Comparison of ENCODE assay signal across 14 cellular contexts in genomic region chr18:28108801-28109200, GRCh38.
DNase-seq lines count a peak whose midpoint lies in the region; ATAC-seq, FAIRE-seq and TF ChIP-seq lines count a peak whose summit lies in the region.
"Had no signal": no experiment of that assay in that cellular context is flagged by ENCODE, and none has a peak within 500 bp of the region (broad histone marks: within the 10 kb centered on the region; RNA-seq: fewer than 3 reads in every experiment).

No MANE protein-coding gene starts in this region.

- H3K4me3 ChIP-seq in LNCaP clone FGC (ENCODE audit: low read depth, low read length) (no peak overlapping the region), bronchial epithelial cell (ENCODE audit: low read depth, low read length) (no peak overlapping the region), right lobe of liver (no peak overlapping the region), prostate gland (no peak overlapping the region)
- H3K4me3 ChIP-seq: upper lobe of left lung had no signal

- peaks cover 12% of the 10 kb centered on the region for H3K9me3 Mint-ChIP-seq in T-helper 2 cell treated with Interferon-gamma antibody and Interleukin-4, amounts not matched to agents 5 μg/mL and 100 μg/mL, for 36 hours
- H3K9me3 Mint-ChIP-seq: activated T-helper 1 cell treated with anti-CD3 and anti-CD28 coated beads, Interleukin-12 subunit alpha, Interleukin-12 subunit beta, Interleukin-2, Interleukin-4 antibody, amounts not matched to agents 30 ng/mL and 10 ng/mL and 1 ng/mL, durations not matched to agents 14 hours and 24 hours and 36 hours had no signal

- no peak overlapping the region for H3K27ac ChIP-seq in right lobe of liver
- no peak overlapping the region for H3K27ac ChIP-seq in prostate gland
- H3K27ac ChIP-seq: HL-60, upper lobe of left lung had no signal

- intact Hi-C loops in right lobe of liver (cut with DNase I), result no loop called here
- intact Hi-C loops in prostate gland (cut with DNase I), result no loop called here

- no peak overlapping the region for H3K27ac Mint-ChIP-seq in T-helper 2 cell treated with Interferon-gamma antibody and Interleukin-4, amounts not matched to agents 5 μg/mL and 100 μg/mL, for 36 hours
- H3K27ac Mint-ChIP-seq: activated T-helper 1 cell treated with anti-CD3 and anti-CD28 coated beads, Interleukin-12 subunit alpha, Interleukin-12 subunit beta, Interleukin-2, Interleukin-4 antibody, amounts not matched to agents 30 ng/mL and 10 ng/mL and 1 ng/mL, durations not matched to agents 14 hours and 24 hours and 36 hours had no signal

- H3K36me3 ChIP-seq in bronchial epithelial cell (ENCODE audit: control insufficient read depth, insufficient read depth, low read length) (no peaks in the 10 kb centered on the region), right lobe of liver (no peaks in the 10 kb centered on the region), prostate gland (no peaks in the 10 kb centered on the region)
- H3K36me3 ChIP-seq: upper lobe of left lung had no signal

- DNase-seq in EL, result peak; percentile 13
- no peak for DNase-seq in LNCaP clone FGC (ENCODE audit: low read depth)
- DNase-seq in bronchial epithelial cell (ENCODE audit: low read depth), result peak; percentile 46
- DNase-seq in right lobe of liver, result no peak
- no peak for DNase-seq in prostate gland (ENCODE audit: low spot score)
- no peak for DNase-seq in epidermal melanocyte (ENCODE audit: insufficient read length, low spot score)
- no peak for DNase-seq in T-helper 2 cell treated with Interferon-gamma antibody and Interleukin-4, amounts not matched to agents 5 μg/mL and 100 μg/mL, for 36 hours (ENCODE audit: low spot score)
- DNase-seq: activated CD4-positive, alpha-beta T cell treated with anti-CD3 and anti-CD28 coated beads for 48 hours; NCI-H1105 treated with DMSO at 0.1 percent for 48 hours; upper lobe of left lung had no signal

- no peaks in the 10 kb centered on the region for H3K27me3 Mint-ChIP-seq in T-helper 2 cell treated with Interferon-gamma antibody and Interleukin-4, amounts not matched to agents 5 μg/mL and 100 μg/mL, for 36 hours (ENCODE audit: low read depth)
- H3K27me3 Mint-ChIP-seq: central memory CD8-positive, alpha-beta T cell had no signal

- peaks cover 0 to 24% (median 5%) of the 10 kb centered on the region in 4 donors for H3K4me1 ChIP-seq in right lobe of liver
- no peaks in the 10 kb centered on the region for H3K4me1 ChIP-seq in prostate gland (replicated peaks)
- H3K4me1 ChIP-seq: upper lobe of left lung had no signal

- H3K4me3 Mint-ChIP-seq in T-helper 2 cell treated with Interferon-gamma antibody and Interleukin-4, amounts not matched to agents 5 μg/mL and 100 μg/mL, for 36 hours, result no peak overlapping the region
- H3K4me3 Mint-ChIP-seq: activated T-helper 1 cell treated with anti-CD3 and anti-CD28 coated beads, Interleukin-12 subunit alpha, Interleukin-12 subunit beta, Interleukin-2, Interleukin-4 antibody, amounts not matched to agents 30 ng/mL and 10 ng/mL and 1 ng/mL, durations not matched to agents 14 hours and 24 hours and 36 hours; central memory CD8-positive, alpha-beta T cell had no signal

- 51% methylated on average over 3 of the region's 3 CpGs for WGBS in right lobe of liver (ENCODE audit: insufficient coverage, low coverage, low lambda C conversion rate, missing lambda C conversion rate)
- 47% methylated on average over 3 of the region's 3 CpGs for WGBS in prostate gland

- ATAC-seq in right lobe of liver (peak; percentile 56 to 78 (median 59)), HG02678 (IDR thresholded peaks at IDR 0.05; ENCODE audit: unreplicated experiment) (no peak)

- no peaks in the 10 kb centered on the region for H3K36me3 Mint-ChIP-seq in T-helper 2 cell treated with Interferon-gamma antibody and Interleukin-4, amounts not matched to agents 5 μg/mL and 100 μg/mL, for 36 hours (ENCODE audit: low read depth)

- no peak for TF ChIP-seq POLR2A in right lobe of liver (IDR thresholded peaks at IDR 0.05)
- no peak for TF ChIP-seq POLR2A in prostate gland (IDR thresholded peaks at IDR 0.05)

- no peaks in the 10 kb centered on the region for H3K27me3 ChIP-seq in bronchial epithelial cell (ENCODE audit: control insufficient read depth, insufficient read depth, low read length)
- no peaks in the 10 kb centered on the region for H3K27me3 ChIP-seq in right lobe of liver
- no peaks in the 10 kb centered on the region for H3K27me3 ChIP-seq in prostate gland (replicated peaks; ENCODE audit: insufficient read depth)
- H3K27me3 ChIP-seq: upper lobe of left lung had no signal

- TF ChIP-seq CTCF in LNCaP clone FGC (IDR thresholded peaks at IDR 0.05; ENCODE audit: control insufficient read depth, extremely low read depth, insufficient read depth) (0 out of 2 replicates have a peak, but pooled peaks have one; percentile 25), bronchial epithelial cell (IDR thresholded peaks at IDR 0.05; ENCODE audit: insufficient read depth, low read length, severe bottlenecking) (no peak), right lobe of liver (IDR thresholded peaks at IDR 0.05) (peak in 3 of 4 donors; percentile 14 to 42 (median 21)), prostate gland (IDR thresholded peaks at IDR 0.05) (no peak)

- H3K9me3 ChIP-seq in right lobe of liver, result no peaks in the 10 kb centered on the region
- H3K9me3 ChIP-seq in prostate gland, result no peaks in the 10 kb centered on the region
- H3K9me3 ChIP-seq: upper lobe of left lung had no signal

- H3K4me1 Mint-ChIP-seq in T-helper 2 cell treated with Interferon-gamma antibody and Interleukin-4, amounts not matched to agents 5 μg/mL and 100 μg/mL, for 36 hours (ENCODE audit: low read depth), result no peaks in the 10 kb centered on the region
- H3K4me1 Mint-ChIP-seq: central memory CD8-positive, alpha-beta T cell had no signal

- FAIRE-seq in bronchial epithelial cell (lab: Jason Lieb, UNC), result no peak

Comparison
In these comparisons a context has a peak if more than half of its experiments do, and no peak if none do; other contexts are left out.
1. DNase-seq: peak in EL (single experiment) and bronchial epithelial cell (single experiment); none in LNCaP clone FGC (single experiment), right lobe of liver (0 of 3), prostate gland (single experiment), epidermal melanocyte (single experiment) and T-helper 2 cell treated with Interferon-gamma antibody and Interleukin-4, amounts not matched to agents 5 μg/mL and 100 μg/mL, for 36 hours (single experiment).
2. CTCF ChIP-seq: peak in LNCaP clone FGC (single experiment) and right lobe of liver (3 of 4); none in bronchial epithelial cell (single experiment) and prostate gland (0 of 4).